8 cellular contexts compared by ENCODE assay signal in the genomic region with DNA sequence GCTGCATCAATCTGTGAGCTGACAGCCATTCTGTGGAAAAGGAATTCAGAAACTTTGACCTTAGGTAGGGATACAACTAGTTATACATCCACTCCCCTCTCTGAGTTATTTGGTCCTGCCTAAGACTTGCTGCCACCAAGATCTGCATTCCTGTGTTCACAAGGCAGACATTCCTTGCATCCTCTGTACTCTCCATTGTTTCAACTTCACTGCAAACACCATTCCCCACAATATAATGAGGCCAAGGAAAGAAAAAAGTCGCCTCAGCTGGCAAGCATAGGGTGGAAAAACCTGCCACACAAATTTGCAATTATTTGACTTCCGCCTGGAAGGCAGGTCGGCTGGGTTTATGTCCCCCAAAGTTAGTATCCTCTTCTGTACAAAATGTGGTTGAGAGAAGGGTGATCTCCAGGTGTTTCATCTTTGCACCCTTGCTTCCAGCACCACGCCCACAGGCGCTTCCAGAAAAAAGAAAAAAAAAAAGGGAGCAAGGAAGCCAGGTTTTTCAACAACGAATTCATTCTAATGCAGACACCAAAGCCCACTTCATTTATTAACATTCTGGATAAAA. TPM values are rescaled to one million over a fixed set of nuclear protein-coding genes. Genes with fewer than 3 reads are reported as not detected.
DNase-seq lines count a peak whose midpoint lies in the region; ATAC-seq and TF ChIP-seq lines count a peak whose summit lies in the region.

No MANE protein-coding gene starts in this region.

- intact Hi-C loops in colonic mucosa (cut with DNase I), result no loop called here
- intact Hi-C loops in naive thymus-derived CD4-positive, alpha-beta T cell (cut with micrococcal nuclease), result loop anchor here (1.0 to 10.0 kb wide), 6 partner anchors 279 to 1539 kb away; a partner anchor contains a TSS

- no peak for TF ChIP-seq CTCF in AG10803 (conservative IDR thresholded peaks at IDR 0.05; ENCODE audit: low read length)
- TF ChIP-seq CTCF in colonic mucosa (IDR thresholded peaks at IDR 0.05), result no peak

- H3K27me3 ChIP-seq in colonic mucosa, result no peaks in the 10 kb centered on the region
- peaks cover 0 to 3% of the 10 kb centered on the region in 2 donors for H3K27me3 ChIP-seq in naive thymus-derived CD4-positive, alpha-beta T cell (ENCODE audit: control insufficient read depth in 2 of 2, insufficient read depth in 2 of 2, low read length in 2 of 2)

- peak overlapping the region; percentile 99 for H3K4me3 ChIP-seq in AG10803 (ENCODE audit: low read length)
- H3K4me3 ChIP-seq in Jurkat, Clone E6-1 (ENCODE audit: low read length), result peak overlapping the region; percentile 94
- H3K4me3 ChIP-seq in colonic mucosa, result peak overlapping the region; percentile 93
- H3K4me3 ChIP-seq in naive thymus-derived CD4-positive, alpha-beta T cell (ENCODE audit: low read length), result peak overlapping the region; percentile 91

- DNase-seq in AG10803 (ENCODE audit: low read depth), result peak; percentile 43
- DNase-seq in Jurkat, Clone E6-1 (ENCODE audit: low read depth, low spot score), result no peak
- DNase-seq in colonic mucosa, result no peak
- no peak for DNase-seq in naive thymus-derived CD4-positive, alpha-beta T cell
- no peak for DNase-seq in HT-29 (ENCODE audit: low spot score)
- no peak for DNase-seq in ureter (ENCODE audit: low spot score)

- CTCF ChIA-PET in naive thymus-derived CD4-positive, alpha-beta T cell (lab: Charles Lee), result interaction anchor here (1.1 to 7.5 kb wide), 3 partner anchors 24 to 71 kb away, joined by 3 to 75 read pairs (median 3); no protein-coding TSS in a partner anchor

- H3K4me3 Mint-ChIP-seq in naive thymus-derived CD4-positive, alpha-beta T cell, result peak overlapping the region; percentile 80 to 95 (median 92)

- peak overlapping the region; percentile 83 to 98 for H3K9ac ChIP-seq in colonic mucosa (ENCODE audit: low read depth in 2 of 2, low read length in 2 of 2)

- H3K9me3 Mint-ChIP-seq in naive thymus-derived CD4-positive, alpha-beta T cell, result no peaks in the 10 kb centered on the region

- H3K9me3 ChIP-seq in colonic mucosa, result no peaks in the 10 kb centered on the region
- no peaks in the 10 kb centered on the region for H3K9me3 ChIP-seq in naive thymus-derived CD4-positive, alpha-beta T cell (ENCODE audit: control insufficient read depth in 2 of 3, low read length in 3 of 3)

- peaks cover 13 to 42% (median 25%) of the 10 kb centered on the region in 7 donors for H3K4me1 Mint-ChIP-seq in naive thymus-derived CD4-positive, alpha-beta T cell

- no peaks in the 10 kb centered on the region for H3K36me3 ChIP-seq in colonic mucosa
- H3K36me3 ChIP-seq in naive thymus-derived CD4-positive, alpha-beta T cell (ENCODE audit: control insufficient read depth in 2 of 3, insufficient read depth in 3 of 3, low read length in 3 of 3), result no peaks in the 10 kb centered on the region

- H3K27me3 Mint-ChIP-seq in naive thymus-derived CD4-positive, alpha-beta T cell, result peaks cover 15 to 29% (median 24%) of the 10 kb centered on the region in 5 donors

- peaks cover 10% of the 10 kb centered on the region for H3K4me1 ChIP-seq in colonic mucosa
- peaks cover 9 to 14% of the 10 kb centered on the region in 2 donors for H3K4me1 ChIP-seq in naive thymus-derived CD4-positive, alpha-beta T cell (ENCODE audit: control insufficient read depth in 2 of 2, insufficient read depth in 2 of 2, low read length in 2 of 2)

- peak overlapping the region in 4 of 9 donors; percentile 18 to 50 (median 40) for H3K27ac Mint-ChIP-seq in naive thymus-derived CD4-positive, alpha-beta T cell

- POLR2A ChIA-PET in naive thymus-derived CD4-positive, alpha-beta T cell (lab: Charles Lee), result no interaction called here

- no peak for ATAC-seq in naive thymus-derived CD4-positive, alpha-beta T cell
- ATAC-seq in GM18909 (IDR thresholded peaks at IDR 0.05; ENCODE audit: poor library complexity, unreplicated experiment) (no peak), GM19328 (IDR thresholded peaks at IDR 0.05; ENCODE audit: unreplicated experiment) (no peak)

- H3K27ac ChIP-seq in colonic mucosa, result peak overlapping the region; percentile 96
- no peak overlapping the region for H3K27ac ChIP-seq in naive thymus-derived CD4-positive, alpha-beta T cell (ENCODE audit: low read depth, low read length)

- H3K36me3 Mint-ChIP-seq in naive thymus-derived CD4-positive, alpha-beta T cell, result no peaks in the 10 kb centered on the region

RNA-seq across cellular contexts. Expression of a gene that starts 0.7 kb away (rescaled TPM):
- polyA plus RNA-seq in Jurkat, Clone E6-1 (2012; ENCODE audit: insufficient read depth, insufficient read length), result 4.0 TPM
- total RNA-seq in colonic mucosa, result 10 to 100 TPM; 47.1 to 93.3 TPM
- total RNA-seq in naive thymus-derived CD4-positive, alpha-beta T cell, result 1 to 10 TPM in 2 of 5 experiments, under 1 TPM in 3; 0.32 to 1.8 (median 0.90) TPM
- polyA plus RNA-seq in naive thymus-derived CD4-positive, alpha-beta T cell, result not detected
- 4.9 and 5.2 TPM in 2 replicates for total RNA-seq in HT-29 (2014; rRNA removed; shearing (Covaris generic))
- total RNA-seq in ureter, result 47.4 TPM
